ENCODE assay signal across 17 cellular contexts in genomic region chr10:66746711-66747110, GRCh38.
"Had no signal": no experiment of that assay in that cellular context is flagged by ENCODE, and none has a peak within 500 bp of the region (broad histone marks: within the 10 kb centered on the region; RNA-seq: fewer than 3 reads in every experiment).

No MANE protein-coding gene starts in this region.

- H3K36me3 Mint-ChIP-seq: activated naive CD4-positive, alpha-beta T cell treated with anti-CD3 and anti-CD28 coated beads, Interleukin-2, amount 50 U/mL, for 24 hours; immature natural killer cell had no signal

- ATAC-seq: natural killer cell, pancreas, T-helper 17 cell, upper lobe of right lung had no signal

- H3K36me3 ChIP-seq: adrenal gland, pancreas, sigmoid colon, upper lobe of right lung had no signal

- H3K4me3 Mint-ChIP-seq: activated naive CD4-positive, alpha-beta T cell treated with anti-CD3 and anti-CD28 coated beads, Interleukin-2, amount 50 U/mL, for 24 hours; immature natural killer cell; natural killer cell; T-helper 17 cell had no signal

- H3K4me1 ChIP-seq: adrenal gland, pancreas, sigmoid colon, upper lobe of right lung had no signal

- H3K27ac ChIP-seq: adrenal gland, pancreas, sigmoid colon, upper lobe of right lung had no signal

- FAIRE-seq: frontal cortex, pancreas had no signal

- H3K9me3 ChIP-seq: adrenal gland, pancreas, sigmoid colon, upper lobe of right lung had no signal

- DNase-seq: activated CD4-positive, alpha-beta T cell treated with anti-CD3 and anti-CD28 coated beads, Interleukin-2, amount 50 U/mL, for 4 hours; activated gamma-delta T cell; adrenal gland; head of caudate nucleus; immature natural killer cell; left cardiac atrium; natural killer cell; pancreas; sigmoid colon; stimulated activated CD4-positive, alpha-beta T cell treated with anti-CD3 and anti-CD28 coated beads, Interleukin-12 subunit alpha, Interleukin-12 subunit beta, amount 100 ng/mL, for 4 hours; stimulated activated CD4-positive, alpha-beta T cell treated with anti-CD3 and anti-CD28 coated beads, Interleukin-1b, Interleukin-23, amount 100 ng/mL, for 48 hours; stimulated activated CD8-positive, alpha-beta memory T cell treated with anti-CD3 and anti-CD28 coated beads, Interleukin-4, amount 100 ng/mL, for 48 hours; stimulated activated naive CD4-positive, alpha-beta T cell; T-helper 17 cell; upper lobe of right lung had no signal

- H3K4me3 ChIP-seq: adrenal gland, pancreas, sigmoid colon, upper lobe of right lung had no signal

- H3K27me3 Mint-ChIP-seq: activated naive CD4-positive, alpha-beta T cell treated with anti-CD3 and anti-CD28 coated beads, Interleukin-2, amount 50 U/mL, for 24 hours; T-helper 17 cell had no signal

- H3K4me1 Mint-ChIP-seq: activated naive CD4-positive, alpha-beta T cell treated with anti-CD3 and anti-CD28 coated beads, Interleukin-2, amount 50 U/mL, for 24 hours; immature natural killer cell; natural killer cell; T-helper 17 cell had no signal

- H3K27me3 ChIP-seq: adrenal gland, pancreas, sigmoid colon, upper lobe of right lung had no signal
